In the genomic region with DNA sequence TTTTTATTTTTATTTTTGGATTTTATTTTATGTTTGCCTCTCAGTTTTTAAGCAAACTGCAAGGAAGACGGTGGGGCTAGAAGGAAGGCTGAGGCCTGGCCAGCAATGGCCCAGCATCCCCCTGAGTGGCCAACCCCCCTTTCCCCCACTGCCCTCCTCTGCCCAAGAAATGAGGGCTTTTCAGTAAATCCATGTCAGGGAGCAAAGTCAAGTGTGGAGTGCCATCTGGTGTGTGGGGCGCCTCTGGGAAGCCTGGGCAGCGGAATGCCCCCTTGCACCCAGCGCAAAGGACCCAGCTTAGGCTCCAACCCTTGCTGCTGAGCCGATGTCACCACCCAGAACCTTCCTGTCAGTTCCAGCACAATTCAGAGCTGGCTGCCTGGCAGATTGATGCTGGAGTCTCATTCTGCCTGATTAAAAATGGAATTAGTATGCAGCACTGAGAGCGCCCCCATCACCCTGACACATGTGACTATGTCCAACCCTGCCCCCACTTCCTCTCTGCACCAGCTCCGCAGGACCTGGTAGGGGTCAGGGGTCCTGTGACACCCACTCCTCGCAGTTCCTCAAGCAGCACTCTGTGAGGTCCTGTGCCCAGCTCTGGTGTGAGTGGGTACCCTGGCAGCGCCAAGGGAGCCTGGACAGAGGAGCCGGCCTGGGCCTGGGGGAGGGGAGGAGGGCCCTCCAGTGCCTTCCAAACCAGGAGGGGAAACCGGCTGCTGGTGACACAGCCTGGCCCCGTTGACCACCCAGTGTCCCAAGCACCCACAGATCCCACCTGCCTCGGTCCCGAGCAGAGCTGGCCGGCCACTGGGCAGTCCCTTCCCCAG, we compare ENCODE assay signal across 1 cellular context.
TF ChIP-seq lines count a peak whose summit lies in the region.

No MANE protein-coding gene starts in this region.

TF ChIP-seq in HepG2, 621 proteins besides CTCF, POLR2A, EP300 and RAD21:
- TF ChIP-seq ZNF234 (CRISPR knock-in tag; conservative IDR thresholded peaks at IDR 0.05) (0 out of 2 replicates have a peak, but pooled peaks have one; percentile 24), HNRNPLL (IDR thresholded peaks at IDR 0.05; ENCODE audit: low read depth, low read length, poor library complexity, severe bottlenecking) (peak; percentile 4), SETDB1 (CRISPR knock-in tag; IDR thresholded peaks at IDR 0.05; ENCODE audit: borderline replicate concordance) (no peak)
- TF ChIP-seq, protein P1, sequence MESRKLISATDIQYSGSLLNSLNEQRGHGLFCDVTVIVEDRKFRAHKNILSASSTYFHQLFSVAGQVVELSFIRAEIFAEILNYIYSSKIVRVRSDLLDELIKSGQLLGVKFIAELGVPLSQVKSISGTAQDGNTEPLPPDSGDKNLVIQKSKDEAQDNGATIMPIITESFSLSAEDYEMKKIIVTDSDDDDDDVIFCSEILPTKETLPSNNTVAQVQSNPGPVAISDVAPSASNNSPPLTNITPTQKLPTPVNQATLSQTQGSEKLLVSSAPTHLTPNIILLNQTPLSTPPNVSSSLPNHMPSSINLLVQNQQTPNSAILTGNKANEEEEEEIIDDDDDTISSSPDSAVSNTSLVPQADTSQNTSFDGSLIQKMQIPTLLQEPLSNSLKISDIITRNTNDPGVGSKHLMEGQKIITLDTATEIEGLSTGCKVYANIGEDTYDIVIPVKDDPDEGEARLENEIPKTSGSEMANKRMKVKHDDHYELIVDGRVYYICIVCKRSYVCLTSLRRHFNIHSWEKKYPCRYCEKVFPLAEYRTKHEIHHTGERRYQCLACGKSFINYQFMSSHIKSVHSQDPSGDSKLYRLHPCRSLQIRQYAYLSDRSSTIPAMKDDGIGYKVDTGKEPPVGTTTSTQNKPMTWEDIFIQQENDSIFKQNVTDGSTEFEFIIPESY (CRISPR knock-in tag; IDR thresholded peaks at IDR 0.05) = peak; percentile 45; the same call in 1 of the 2 replicates
